13 cellular contexts compared by ENCODE assay signal in genomic region chr1:69492286-69492685, GRCh38.
"Had no signal": no experiment of that assay in that cellular context is flagged by ENCODE, and none has a peak within 500 bp of the region (broad histone marks: within the 10 kb centered on the region; RNA-seq: fewer than 3 reads in every experiment).

No MANE protein-coding gene starts in this region.

- ATAC-seq: activated T-cell treated with anti-CD3 and anti-CD28 coated beads, Interleukin-2, amount 50 U/mL, for 4 hours had no signal

- H3K27me3 ChIP-seq: cardiac muscle cell, colonic mucosa, suprapubic skin had no signal

- FAIRE-seq: endothelial cell of umbilical vein had no signal

- H3K4me3 ChIP-seq: cardiac muscle cell, colonic mucosa, suprapubic skin had no signal

- DNase-seq: activated CD4-positive, alpha-beta memory T cell treated with anti-CD3 and anti-CD28 coated beads for 36 hours; activated effector memory CD4-positive, alpha-beta T cell treated with anti-CD3 and anti-CD28 coated beads, Interleukin-2, amount 50 U/mL, for 16 hours; activated T-cell treated with anti-CD3 and anti-CD28 coated beads, Interleukin-2, amount 50 U/mL, for 4 hours; colonic mucosa; effector CD4-positive, alpha-beta T cell; hippocampal formation; nephron progenitor cell; stimulated activated CD4-positive, alpha-beta T cell treated with anti-CD3 and anti-CD28 coated beads, Interleukin-2, amount 100 ng/mL, for 48 hours; stimulated activated naive CD4-positive, alpha-beta T cell treated with Interleukin-2 at 50 U/mL for 16 hours had no signal

- H3K27ac ChIP-seq: cardiac muscle cell, colonic mucosa, suprapubic skin, VCaP had no signal

- H3K4me1 ChIP-seq: colonic mucosa had no signal

- H3K9me3 ChIP-seq: colonic mucosa, suprapubic skin had no signal

- H3K36me3 ChIP-seq: cardiac muscle cell, colonic mucosa, suprapubic skin had no signal
